ENCODE assay signal across 8 cellular contexts in the genomic region with DNA sequence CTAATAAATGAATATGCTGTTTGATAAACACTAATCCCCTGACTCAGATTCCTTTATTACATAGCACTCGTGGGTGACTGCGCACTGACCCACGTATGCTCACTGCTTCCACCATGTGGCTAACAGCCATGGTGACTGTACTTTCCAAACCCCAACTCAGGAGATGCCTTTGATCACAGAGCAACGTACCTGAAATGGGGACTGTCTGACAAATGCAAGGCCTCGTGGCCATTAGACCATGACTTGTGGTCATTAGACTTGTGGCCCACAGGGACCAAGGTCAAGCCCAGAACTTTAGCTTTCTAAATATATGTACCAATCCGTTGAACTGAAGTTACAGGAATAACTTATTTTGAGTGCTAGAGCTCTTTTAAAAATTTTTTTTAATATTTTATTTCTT. TPM values are rescaled to one million over a fixed set of nuclear protein-coding genes. Genes with fewer than 3 reads are reported as not detected.
DNase-seq lines count a peak whose midpoint lies in the region; ATAC-seq and TF ChIP-seq lines count a peak whose summit lies in the region.

No MANE protein-coding gene starts in this region.

- POLR2A ChIA-PET in RWPE1 (lab: Yijun Ruan, JAX; ENCODE audit: low non-redundant PET) = no interaction called here

- peak; percentile 77 for TF ChIP-seq CTCF in RWPE1 (conservative IDR thresholded peaks at IDR 0.05; ENCODE audit: low read depth)

- DNase-seq in DMS53 (lab: John Stamatoyannopoulos, UW) (peak; percentile 74), RWPE1 (ENCODE audit: low spot score) (peak; percentile 88), globus pallidus (ENCODE audit: low spot score) (peak; percentile 15), sciatic nerve (ENCODE audit: low spot score) (no peak), occipital lobe (lab: John Stamatoyannopoulos, UW) (no peak)
- peak; percentile 85 for DNase-seq in activated effector memory CD4-positive, alpha-beta T cell treated with anti-CD3 and anti-CD28 coated beads, Interleukin-2, amount 50 U/mL, for 16 hours

- H3K27ac ChIP-seq in RWPE1 = no peak overlapping the region

- intact Hi-C loops in sciatic nerve (cut with DNase I) = loop anchor here (5.0 kb wide), 1 partner anchor 60 kb away; no protein-coding TSS in a partner anchor

- ATAC-seq in GM19438 (IDR thresholded peaks at IDR 0.05; ENCODE audit: low read depth, unreplicated experiment) (peak; percentile 65), HG03520 (IDR thresholded peaks at IDR 0.05; ENCODE audit: unreplicated experiment) (peak; percentile 91), sciatic nerve (peak; percentile 77)

- CTCF ChIA-PET in RWPE1 (lab: Yijun Ruan, JAX) = interaction anchor here (0.6 to 2.6 kb wide), 10 partner anchors 9 to 660 kb away, joined by 3 to 16 read pairs (median 4); no protein-coding TSS in a partner anchor

RNA-seq across cellular contexts. Expression of a gene that starts 46.6 kb away (rescaled TPM):
- total RNA-seq in sciatic nerve = 23.6 TPM
- total RNA-seq in occipital lobe = 84.7 TPM

Comparison
In these comparisons a context has a peak if more than half of its experiments do, and no peak if none do; other contexts are left out.
1. DNase-seq: peak in DMS53 (single experiment), RWPE1 (single experiment), activated effector memory CD4-positive, alpha-beta T cell treated with anti-CD3 and anti-CD28 coated beads, Interleukin-2, amount 50 U/mL, for 16 hours (single experiment) and globus pallidus (single experiment); none in sciatic nerve (single experiment) and occipital lobe (single experiment).
2. Peak in every context shown above with its lines, with median percentiles within 50 percentile points of each other: ATAC-seq.